ENCODE assay signal across 1 cellular context in genomic region chr19:52922841-52923781, GRCh38.
A peak's percentile ranks its signal among the peaks of the same experiment; 100 is the strongest.
TF ChIP-seq lines count a peak whose summit lies in the region.

Gene ZNF888 (minus strand): TSS chr19:52923428. CDS start chr19:52917873, 5,555 bp downstream.

TF ChIP-seq in K562, 482 proteins besides CTCF, POLR2A, EP300 and RAD21 (continued from another document and continues in another):
- TF ChIP-seq XRCC4 (IDR thresholded peaks at IDR 0.05; ENCODE audit: extremely low read depth, insufficient read depth, insufficient read length) (no peak), DDX20 (tag; IDR thresholded peaks at IDR 0.05; ENCODE audit: low read depth) (no peak), CBFA2T2 (conservative IDR thresholded peaks at IDR 0.05) (no peak), RBM22 (IDR thresholded peaks at IDR 0.05; ENCODE audit: low read depth, low read length, poor library complexity, severe bottlenecking) (peak; percentile 65), CBX3 (IDR thresholded peaks at IDR 0.05; ENCODE audit: borderline replicate concordance in 1 of 2, low read length in 2 of 2) (no peak), EHMT2 (IDR thresholded peaks at IDR 0.05) (no peak), ZNF174 (CRISPR knock-in tag; IDR thresholded peaks at IDR 0.05) (no peak), IRF2 (CRISPR knock-in tag; IDR thresholded peaks at IDR 0.05) (no peak), L3MBTL2 (IDR thresholded peaks at IDR 0.05) (peak; percentile 46; the same call in 1 of the 2 replicates), ERF (CRISPR knock-in tag; IDR thresholded peaks at IDR 0.05) (no peak), GATA2 (CRISPR knock-in tag; IDR thresholded peaks at IDR 0.05) (no peak), MXI1 (IDR thresholded peaks at IDR 0.05; ENCODE audit: low read depth, low read length) (0 out of 2 replicates have a peak, but pooled peaks have one; percentile 21), BMI1 (IDR thresholded peaks at IDR 0.05; ENCODE audit: low read length) (no peak), ZBTB34 (CRISPR knock-in tag; IDR thresholded peaks at IDR 0.05) (no peak), ZBTB11 (CRISPR knock-in tag; IDR thresholded peaks at IDR 0.05) (no peak), GATAD2B (IDR thresholded peaks at IDR 0.05; ENCODE audit: borderline replicate concordance) (no peak), ZNF134 (CRISPR knock-in tag; conservative IDR thresholded peaks at IDR 0.05) (no peak), KDM2B (CRISPR knock-in tag; IDR thresholded peaks at IDR 0.05) (no peak), NKRF (IDR thresholded peaks at IDR 0.05; ENCODE audit: borderline replicate concordance) (peak; percentile 75), SAP30 (IDR thresholded peaks at IDR 0.05; ENCODE audit: borderline replicate concordance, insufficient read depth, low read depth, low read length, poor library complexity, severe bottlenecking) (peak; percentile 95), POLR2B (IDR thresholded peaks at IDR 0.05; ENCODE audit: low read depth, partially characterized antibody) (peak; percentile 86), KLF6 (CRISPR knock-in tag; IDR thresholded peaks at IDR 0.05; ENCODE audit: borderline replicate concordance) (no peak), PHB (CRISPR knock-in tag; IDR thresholded peaks at IDR 0.05) (0 out of 2 replicates have a peak, but pooled peaks have one; percentile 12), RFX5 (IDR thresholded peaks at IDR 0.05; ENCODE audit: low read depth, low read length) (no peak), HNRNPK (IDR thresholded peaks at IDR 0.05; ENCODE audit: low read depth, low read length, poor library complexity, severe bottlenecking) (no peak), GABPB2 (CRISPR knock-in tag; conservative IDR thresholded peaks at IDR 0.05) (no peak), PHF21A (IDR thresholded peaks at IDR 0.05; ENCODE audit: borderline replicate concordance, low read depth) (no peak), ZNF407 (IDR thresholded peaks at IDR 0.05; ENCODE audit: low read depth) (no peak), TRIM25 (IDR thresholded peaks at IDR 0.05; ENCODE audit: borderline replicate concordance) (no peak), RNF2 (IDR thresholded peaks at IDR 0.05) (no peak), ZNF551 (CRISPR knock-in tag; IDR thresholded peaks at IDR 0.05) (no peak), PPARD (CRISPR knock-in tag; IDR thresholded peaks at IDR 0.05) (no peak), C11orf30 (IDR thresholded peaks at IDR 0.05; ENCODE audit: low read depth) (no peak), ZSCAN32 (CRISPR knock-in tag; IDR thresholded peaks at IDR 0.05) (0 out of 2 replicates have a peak, but pooled peaks have one; percentile 30), FOS (IDR thresholded peaks at IDR 0.05; ENCODE audit: extremely low read depth, insufficient read length) (no peak), DACH1 (IDR thresholded peaks at IDR 0.05; ENCODE audit: partially characterized antibody) (no peak), U2AF2 (optimal IDR thresholded peaks at IDR 0.05; ENCODE audit: low read depth, low read length) (no peak), HOXB6 (CRISPR knock-in tag; IDR thresholded peaks at IDR 0.05; ENCODE audit: borderline replicate concordance) (no peak), TAF7 (tag; IDR thresholded peaks at IDR 0.05) (0 out of 2 replicates have a peak, but pooled peaks have one; percentile 42), PML (IDR thresholded peaks at IDR 0.05; ENCODE audit: low read length) (peak; percentile 65), ZNF347 (CRISPR knock-in tag; IDR thresholded peaks at IDR 0.05; ENCODE audit: low read depth) (no peak), ELF2 (CRISPR knock-in tag; IDR thresholded peaks at IDR 0.05) (peak; percentile 84)
- TF ChIP-seq, protein P1, sequence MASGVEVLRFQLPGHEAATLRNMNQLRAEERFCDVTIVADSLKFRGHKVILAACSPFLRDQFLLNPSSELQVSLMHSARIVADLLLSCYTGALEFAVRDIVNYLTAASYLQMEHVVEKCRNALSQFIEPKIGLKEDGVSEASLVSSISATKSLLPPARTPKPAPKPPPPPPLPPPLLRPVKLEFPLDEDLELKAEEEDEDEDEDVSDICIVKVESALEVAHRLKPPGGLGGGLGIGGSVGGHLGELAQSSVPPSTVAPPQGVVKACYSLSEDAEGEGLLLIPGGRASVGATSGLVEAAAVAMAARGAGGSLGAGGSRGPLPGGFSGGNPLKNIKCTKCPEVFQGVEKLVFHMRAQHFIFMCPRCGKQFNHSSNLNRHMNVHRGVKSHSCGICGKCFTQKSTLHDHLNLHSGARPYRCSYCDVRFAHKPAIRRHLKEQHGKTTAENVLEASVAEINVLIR (CRISPR knock-in tag; IDR thresholded peaks at IDR 0.05) = no peak
- TF ChIP-seq, protein P2, sequence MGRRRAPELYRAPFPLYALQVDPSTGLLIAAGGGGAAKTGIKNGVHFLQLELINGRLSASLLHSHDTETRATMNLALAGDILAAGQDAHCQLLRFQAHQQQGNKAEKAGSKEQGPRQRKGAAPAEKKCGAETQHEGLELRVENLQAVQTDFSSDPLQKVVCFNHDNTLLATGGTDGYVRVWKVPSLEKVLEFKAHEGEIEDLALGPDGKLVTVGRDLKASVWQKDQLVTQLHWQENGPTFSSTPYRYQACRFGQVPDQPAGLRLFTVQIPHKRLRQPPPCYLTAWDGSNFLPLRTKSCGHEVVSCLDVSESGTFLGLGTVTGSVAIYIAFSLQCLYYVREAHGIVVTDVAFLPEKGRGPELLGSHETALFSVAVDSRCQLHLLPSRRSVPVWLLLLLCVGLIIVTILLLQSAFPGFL (CRISPR knock-in tag; IDR thresholded peaks at IDR 0.05) = no peak
- TF ChIP-seq, protein P3, sequence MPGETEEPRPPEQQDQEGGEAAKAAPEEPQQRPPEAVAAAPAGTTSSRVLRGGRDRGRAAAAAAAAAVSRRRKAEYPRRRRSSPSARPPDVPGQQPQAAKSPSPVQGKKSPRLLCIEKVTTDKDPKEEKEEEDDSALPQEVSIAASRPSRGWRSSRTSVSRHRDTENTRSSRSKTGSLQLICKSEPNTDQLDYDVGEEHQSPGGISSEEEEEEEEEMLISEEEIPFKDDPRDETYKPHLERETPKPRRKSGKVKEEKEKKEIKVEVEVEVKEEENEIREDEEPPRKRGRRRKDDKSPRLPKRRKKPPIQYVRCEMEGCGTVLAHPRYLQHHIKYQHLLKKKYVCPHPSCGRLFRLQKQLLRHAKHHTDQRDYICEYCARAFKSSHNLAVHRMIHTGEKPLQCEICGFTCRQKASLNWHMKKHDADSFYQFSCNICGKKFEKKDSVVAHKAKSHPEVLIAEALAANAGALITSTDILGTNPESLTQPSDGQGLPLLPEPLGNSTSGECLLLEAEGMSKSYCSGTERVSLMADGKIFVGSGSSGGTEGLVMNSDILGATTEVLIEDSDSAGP (CRISPR knock-in tag; IDR thresholded peaks at IDR 0.05) = no peak
